Comparison of ENCODE assay signal across 25 cellular contexts in the genomic region with DNA sequence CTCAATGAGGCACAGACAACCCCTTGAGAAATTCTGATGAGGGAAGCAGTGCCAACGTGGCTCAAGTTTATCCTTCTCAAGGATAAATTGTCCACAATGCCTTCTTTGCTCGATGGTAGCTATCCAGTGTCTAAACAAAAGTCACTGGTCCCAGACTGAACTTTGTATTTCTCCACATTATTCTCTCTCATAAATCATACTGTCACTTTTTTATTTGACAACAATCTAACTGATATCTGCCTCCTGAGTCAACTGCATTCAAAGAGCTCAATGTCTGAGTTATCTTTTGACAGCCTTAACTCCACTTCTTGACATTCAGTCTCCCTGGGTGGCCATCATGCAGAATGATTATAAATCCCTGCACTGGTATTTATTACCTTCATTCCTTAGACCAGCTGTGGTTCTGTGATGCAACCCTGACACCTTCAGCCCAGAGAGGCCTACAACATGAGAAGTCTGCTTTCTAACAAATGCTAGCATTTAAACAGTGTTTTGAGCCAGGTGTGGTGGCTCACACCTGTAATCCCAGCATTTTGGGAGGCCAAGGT.
"Had no signal": no experiment of that assay in that cellular context is flagged by ENCODE, and none has a peak within 500 bp of the region (broad histone marks: within the 10 kb centered on the region; RNA-seq: fewer than 3 reads in every experiment).

No MANE protein-coding gene starts in this region.

- H3K9ac ChIP-seq: neural progenitor cell had no signal

- H3K4me3 ChIP-seq: coronary artery, neural progenitor cell, ovary, prostate gland, right lobe of liver, stomach, thoracic aorta, transverse colon had no signal

- H3K4me1 ChIP-seq: neural progenitor cell, prostate gland, right lobe of liver, stomach, transverse colon had no signal

- ATAC-seq: left lobe of liver; natural killer cell treated with Interleukin-12 subunit alpha and Interleukin-12 subunit beta and Interleukin-15 and Interleukin-18, amount 100 ng/mL, for 72 hours; right lobe of liver had no signal

- FAIRE-seq: endothelial cell of umbilical vein, islet of Langerhans had no signal

- H3K27ac ChIP-seq: coronary artery, neural progenitor cell, ovary, prostate gland, right lobe of liver, stomach, thoracic aorta, transverse colon had no signal

- H3K27me3 ChIP-seq: neural progenitor cell, ovary, right lobe of liver, stomach, transverse colon had no signal

- H2AFZ ChIP-seq: neural progenitor cell had no signal

- H3K4me2 ChIP-seq: neural progenitor cell had no signal

- DNase-seq: effector CD4-positive, alpha-beta T cell; endodermal cell; erythroblast; foreskin melanocyte; head of caudate nucleus; hypothalamus; kidney glomerular epithelial cell; mammary epithelial cell; nucleus accumbens; ovary; right lobe of liver; stimulated activated CD4-positive, alpha-beta T cell treated with anti-CD3 and anti-CD28 coated beads, Interleukin-2, amount 100 ng/mL, for 24 hours; stimulated activated CD4-positive, alpha-beta T cell treated with anti-CD3 and anti-CD28 coated beads, Interleukin-4, amount 100 ng/mL, for 4 hours; stimulated activated naive CD4-positive, alpha-beta T cell; stomach; substantia nigra; transverse colon had no signal

- H3K36me3 ChIP-seq: neural progenitor cell, ovary, prostate gland had no signal

- H3K9me3 ChIP-seq: ovary, prostate gland, right lobe of liver, stomach, thoracic aorta, transverse colon had no signal
